10 cellular contexts compared by ENCODE assay signal in the genomic region with DNA sequence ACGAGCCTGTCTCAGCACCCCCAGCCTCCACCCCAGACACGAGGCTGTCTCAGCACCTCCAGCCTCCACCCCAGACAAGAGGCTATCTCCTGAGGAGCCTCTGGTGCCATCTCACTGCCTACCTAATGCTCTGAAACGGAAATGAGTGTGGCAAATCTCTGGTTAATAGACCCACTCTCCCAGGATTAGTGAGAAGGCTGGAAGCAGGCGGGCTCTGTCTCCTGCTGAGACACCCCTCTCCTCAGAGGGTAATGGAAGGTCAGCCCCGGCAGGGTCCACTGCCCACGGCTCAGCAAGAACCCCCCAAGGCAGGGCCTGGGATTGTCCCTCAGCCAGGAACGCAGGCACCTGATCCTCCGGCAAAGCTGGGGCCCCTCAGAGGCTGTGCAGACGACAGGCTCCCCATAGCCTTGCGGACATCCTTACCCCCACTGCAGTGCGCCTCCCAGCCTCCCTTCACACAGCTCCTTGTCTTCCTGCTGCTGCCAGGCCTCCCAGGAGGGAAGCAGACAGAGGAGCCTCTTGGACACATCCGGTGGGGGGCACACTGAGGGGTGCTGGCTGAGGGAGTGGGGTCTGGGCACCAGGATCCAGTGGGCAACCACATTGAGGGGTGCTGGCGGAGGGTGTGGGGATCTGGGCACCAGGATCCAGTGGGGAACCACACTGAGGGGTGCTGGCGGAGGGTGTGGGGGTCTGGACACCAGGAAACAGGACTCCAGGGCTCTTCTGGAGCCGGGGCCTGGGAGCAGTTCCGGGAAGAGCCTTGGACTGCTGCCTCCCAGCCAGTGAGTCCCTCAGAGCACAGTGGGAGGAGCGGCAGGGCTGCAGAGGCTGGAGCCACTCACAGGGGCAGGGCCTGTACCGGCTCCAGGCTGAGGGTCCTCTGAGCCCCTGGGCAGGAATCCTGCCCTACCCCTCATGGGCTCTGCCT.
"Had no signal": no experiment of that assay in that cellular context is flagged by ENCODE, and none has a peak within 500 bp of the region (broad histone marks: within the 10 kb centered on the region; RNA-seq: fewer than 3 reads in every experiment).

No MANE protein-coding gene starts in this region.

- H3K27me3 ChIP-seq: tibial nerve had no signal

- H3K4me3 ChIP-seq: coronary artery, skin epidermis, tibial nerve had no signal

- H3K27ac ChIP-seq: coronary artery, skin epidermis, tibial nerve had no signal

- H3K9me3 ChIP-seq: tibial nerve had no signal

- DNase-seq: activated CD4-positive, alpha-beta T cell treated with anti-CD3 and anti-CD28 coated beads, Interleukin-2, amount 10 ng/mL, durations not matched to agents 7 days and 5 days; activated CD8-positive, alpha-beta memory T cell treated with anti-CD3 and anti-CD28 coated beads for 24 hours; activated naive CD4-positive, alpha-beta T cell treated with anti-CD3 and anti-CD28 coated beads for 36 hours; effector CD4-positive, alpha-beta T cell; foreskin melanocyte; left colon; stimulated activated CD4-positive, alpha-beta T cell treated with anti-CD3 and anti-CD28 coated beads, Interleukin-4, amount 100 ng/mL, for 4 hours had no signal
